ENCODE assay signal across 17 cellular contexts in the genomic region with DNA sequence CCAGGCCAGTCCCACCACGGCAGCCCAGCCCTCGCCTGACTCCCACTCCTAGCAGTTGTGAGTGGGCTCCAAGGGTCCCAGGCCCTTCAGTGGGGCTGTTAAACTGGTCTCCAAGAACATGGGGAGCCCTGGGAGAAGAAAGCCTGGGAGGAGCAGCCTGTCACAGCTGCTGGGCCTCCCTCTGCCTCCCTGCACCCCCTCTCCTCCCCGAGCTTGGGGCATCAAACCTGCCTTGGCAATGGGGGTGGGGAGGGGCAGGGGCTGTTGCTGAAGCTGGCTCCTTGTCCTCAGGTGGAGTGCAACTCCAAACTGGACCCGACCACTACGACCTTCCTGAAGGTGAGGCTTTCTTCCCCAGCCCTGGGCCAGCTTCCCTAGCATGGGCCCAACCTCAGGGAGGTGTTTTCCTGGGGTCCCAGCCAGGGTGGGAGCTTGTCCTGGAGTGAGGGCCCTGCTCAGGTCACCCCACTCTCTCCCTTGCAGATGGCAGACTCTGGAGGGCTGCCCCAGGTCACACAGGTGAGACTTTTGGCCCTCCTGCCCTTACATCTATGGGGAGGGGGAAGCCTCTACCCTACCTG.
"Had no signal": no experiment of that assay in that cellular context is flagged by ENCODE, and none has a peak within 500 bp of the region (broad histone marks: within the 10 kb centered on the region; RNA-seq: fewer than 3 reads in every experiment).

No MANE protein-coding gene starts in this region.

- H3K27ac Mint-ChIP-seq: activated naive CD4-positive, alpha-beta T cell treated with anti-CD3 and anti-CD28 coated beads, Interleukin-2, amount 10 ng/mL, durations not matched to agents 7 days and 5 days; mesothelial cell of epicardium; naive thymus-derived CD8-positive, alpha-beta T cell; stimulated activated naive CD8-positive, alpha-beta T cell treated with anti-CD3 and anti-CD28 coated beads, Interleukin-15, Interleukin-2, amounts not matched to agents 100 ng/mL and 50 ng/mL, for 24 hours; T-helper 2 cell treated with Interferon-gamma antibody and Interleukin-4, amounts not matched to agents 5 μg/mL and 100 μg/mL, for 36 hours had no signal

- H3K4me1 Mint-ChIP-seq: activated naive CD4-positive, alpha-beta T cell treated with anti-CD3 and anti-CD28 coated beads, Interleukin-2, amount 10 ng/mL, durations not matched to agents 7 days and 5 days had no signal

- H3K4me3 ChIP-seq: heart left ventricle, pancreas, psoas muscle, right atrium auricular region, tibial nerve, uterus had no signal

- H3K4me1 ChIP-seq: pancreas, psoas muscle, right atrium auricular region, uterus had no signal

- H3K36me3 ChIP-seq: pancreas, tibial nerve, uterus, WERI-Rb-1 had no signal

- ATAC-seq: heart left ventricle; naive thymus-derived CD8-positive, alpha-beta T cell; pancreas; psoas muscle; SK-N-SH treated with all-trans-retinoic acid at 6 μM for 48 hours had no signal

- H3K36me3 Mint-ChIP-seq: activated naive CD4-positive, alpha-beta T cell treated with anti-CD3 and anti-CD28 coated beads, Interleukin-2, amount 10 ng/mL, durations not matched to agents 7 days and 5 days; mesothelial cell of epicardium; naive thymus-derived CD8-positive, alpha-beta T cell had no signal

- H3K27me3 ChIP-seq: heart left ventricle, pancreas, right atrium auricular region, tibial nerve, uterus had no signal

- H3K27me3 Mint-ChIP-seq: naive thymus-derived CD8-positive, alpha-beta T cell; stimulated activated naive CD8-positive, alpha-beta T cell treated with anti-CD3 and anti-CD28 coated beads, Interleukin-15, Interleukin-2, amounts not matched to agents 100 ng/mL and 50 ng/mL, for 24 hours had no signal

- H3K9me3 ChIP-seq: heart left ventricle, pancreas, psoas muscle, right atrium auricular region, tibial nerve, uterus had no signal

- H3K4me3 Mint-ChIP-seq: activated naive CD4-positive, alpha-beta T cell treated with anti-CD3 and anti-CD28 coated beads, Interleukin-2, amount 10 ng/mL, durations not matched to agents 7 days and 5 days; mesothelial cell of epicardium; naive thymus-derived CD8-positive, alpha-beta T cell; stimulated activated naive CD8-positive, alpha-beta T cell treated with anti-CD3 and anti-CD28 coated beads, Interleukin-15, Interleukin-2, amounts not matched to agents 100 ng/mL and 50 ng/mL, for 24 hours; T-helper 2 cell treated with Interferon-gamma antibody and Interleukin-4, amounts not matched to agents 5 μg/mL and 100 μg/mL, for 36 hours had no signal

- DNase-seq: activated naive CD4-positive, alpha-beta T cell treated with anti-CD3 and anti-CD28 coated beads, Interleukin-2, amount 10 ng/mL, durations not matched to agents 7 days and 5 days; amygdala; heart left ventricle; naive thymus-derived CD8-positive, alpha-beta T cell; stimulated activated CD4-positive, alpha-beta T cell treated with anti-CD3 and anti-CD28 coated beads, Interleukin-4, amount 100 ng/mL, for 4 hours; substantia nigra; uterus; WERI-Rb-1 had no signal

- H3K27ac ChIP-seq: epithelial cell of prostate, pancreas, psoas muscle, right atrium auricular region, tibial nerve, uterus, WERI-Rb-1 had no signal

- H3K9me3 Mint-ChIP-seq: activated naive CD4-positive, alpha-beta T cell treated with anti-CD3 and anti-CD28 coated beads, Interleukin-2, amount 10 ng/mL, durations not matched to agents 7 days and 5 days; mesothelial cell of epicardium; naive thymus-derived CD8-positive, alpha-beta T cell; stimulated activated naive CD8-positive, alpha-beta T cell treated with anti-CD3 and anti-CD28 coated beads, Interleukin-15, Interleukin-2, amounts not matched to agents 100 ng/mL and 50 ng/mL, for 24 hours; T-helper 2 cell treated with Interferon-gamma antibody and Interleukin-4, amounts not matched to agents 5 μg/mL and 100 μg/mL, for 36 hours had no signal
